In the genomic region with DNA sequence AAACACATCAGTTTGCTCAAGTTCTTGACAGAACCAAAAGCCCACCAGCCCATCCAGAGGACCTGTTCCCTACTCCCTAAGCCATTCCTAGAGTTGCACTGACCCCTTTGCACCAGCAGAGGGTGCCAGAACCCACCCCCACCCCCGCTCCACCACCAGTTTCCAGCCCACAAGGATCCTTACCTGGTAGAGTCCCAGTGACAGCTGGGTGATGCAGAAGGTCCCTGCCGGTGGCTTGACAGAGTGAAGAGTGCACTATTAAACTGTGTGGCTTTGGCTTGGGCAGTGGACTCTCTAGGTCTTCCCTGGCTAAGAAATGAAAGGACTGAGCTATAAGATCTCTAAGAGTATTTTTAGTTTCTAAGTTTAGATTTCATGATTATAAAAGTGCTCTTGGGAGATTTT, we compare ENCODE assay signal across 8 cellular contexts.
DNase-seq lines count a peak whose midpoint lies in the region; ATAC-seq and TF ChIP-seq lines count a peak whose summit lies in the region.

No MANE protein-coding gene starts in this region.

- H3K27me3 ChIP-seq in BJ (ENCODE audit: control insufficient read depth, insufficient read depth, low read length) (no peaks in the 10 kb centered on the region), H7 (ENCODE audit: control insufficient read depth, insufficient read depth, low read length) (no peaks in the 10 kb centered on the region)

- no peak overlapping the region for H3K4me3 ChIP-seq in BJ (ENCODE audit: low read depth, low read length)
- no peak overlapping the region for H3K4me3 ChIP-seq in H7 (ENCODE audit: insufficient read depth, low read depth, low read length)

- POLR2A ChIA-PET in BJ (lab: Charles Lee), result interaction anchor here (0.6 kb wide), 1 partner anchor 29 kb away, joined by 4 read pairs; no protein-coding TSS in a partner anchor
- POLR2A ChIA-PET in activated CD4-positive, alpha-beta memory T cell treated with anti-CD3 and anti-CD28 coated beads for 36 hours (lab: Charles Lee), result interaction anchor here (0.6 to 2.4 kb wide), 2 partner anchors 18 to 43 kb away, joined by 4 to 31 read pairs; no protein-coding TSS in a partner anchor

- peak; percentile 99 for TF ChIP-seq CTCF in BJ (IDR thresholded peaks at IDR 0.05; ENCODE audit: insufficient read depth, low read depth, low read length)

- H3K36me3 Mint-ChIP-seq in activated CD4-positive, alpha-beta memory T cell treated with anti-CD3 and anti-CD28 coated beads for 36 hours, result no peaks in the 10 kb centered on the region

- no peaks in the 10 kb centered on the region for H3K27me3 Mint-ChIP-seq in activated CD4-positive, alpha-beta memory T cell treated with anti-CD3 and anti-CD28 coated beads for 36 hours

- intact Hi-C loops in activated CD4-positive, alpha-beta memory T cell treated with anti-CD3 and anti-CD28 coated beads for 36 hours (cut with micrococcal nuclease), result loop anchor here (1.0 to 10.0 kb wide), 4 partner anchors 47 to 417 kb away; partner anchors contain the start of genes RAD51C and TEX14

- no peaks in the 10 kb centered on the region for H3K9me3 Mint-ChIP-seq in activated CD4-positive, alpha-beta memory T cell treated with anti-CD3 and anti-CD28 coated beads for 36 hours

- no peak overlapping the region for H3K4me3 Mint-ChIP-seq in activated CD4-positive, alpha-beta memory T cell treated with anti-CD3 and anti-CD28 coated beads for 36 hours

- DNase-seq in BJ (ENCODE audit: low read depth) (no peak), H7 (peak; percentile 83), NCI-H526 treated with DMSO at 0.1 percent for 48 hours (lab: John Stamatoyannopoulos, UW) (peak; percentile 39), midbrain (lab: John Stamatoyannopoulos, UW) (peak; percentile 58)
- DNase-seq in activated CD4-positive, alpha-beta memory T cell treated with anti-CD3 and anti-CD28 coated beads for 36 hours, result peak; percentile 79
- peak; percentile 38 for DNase-seq in effector CD4-positive, alpha-beta T cell
- peak; percentile 7 to 10 for DNase-seq in stimulated activated CD8-positive, alpha-beta memory T cell treated with anti-CD3 and anti-CD28 coated beads, Interleukin-4, amount 100 ng/mL, for 4 hours (ENCODE audit: low read depth in 2 of 2, low spot score in 1 of 2)

- H3K4me1 Mint-ChIP-seq in activated CD4-positive, alpha-beta memory T cell treated with anti-CD3 and anti-CD28 coated beads for 36 hours (ENCODE audit: low read depth), result no peaks in the 10 kb centered on the region

- no peak for ATAC-seq in HG03139 (IDR thresholded peaks at IDR 0.05; ENCODE audit: unreplicated experiment)

- H3K36me3 ChIP-seq in BJ (ENCODE audit: control insufficient read depth, insufficient read depth, low read length), result no peaks in the 10 kb centered on the region
- H3K36me3 ChIP-seq in H7 (replicated peaks; ENCODE audit: control insufficient read depth, insufficient read depth, low read length), result no peaks in the 10 kb centered on the region

- no peak overlapping the region for H3K27ac Mint-ChIP-seq in activated CD4-positive, alpha-beta memory T cell treated with anti-CD3 and anti-CD28 coated beads for 36 hours

- CTCF ChIA-PET in BJ (lab: Yijun Ruan, JAX), result interaction anchor here (0.6 to 4.1 kb wide), 14 partner anchors 9 to 417 kb away, joined by 3 to 36 read pairs (median 4); partner anchors contain the start of gene TEX14
- CTCF ChIA-PET in activated CD4-positive, alpha-beta memory T cell treated with anti-CD3 and anti-CD28 coated beads for 36 hours (lab: Charles Lee), result interaction anchor here (0.7 to 5.0 kb wide), 23 partner anchors 10 to 421 kb away, joined by 3 to 43 read pairs (median 4); no protein-coding TSS in a partner anchor
